In genomic region chr7:7653568-7654187, GRCh38 we compare ENCODE assay signal across 8 cellular contexts. TPM values are rescaled to one million over a fixed set of nuclear protein-coding genes. Genes with fewer than 3 reads are reported as not detected.
DNase-seq lines count a peak whose midpoint lies in the region; ATAC-seq, FAIRE-seq and TF ChIP-seq lines count a peak whose summit lies in the region.

No MANE protein-coding gene starts in this region.

- H4K8ac ChIP-seq in mesenchymal stem cell (ENCODE audit: low read length), result no peak overlapping the region

- H2AK5ac ChIP-seq in mesenchymal stem cell (ENCODE audit: low read length, severe bottlenecking), result no peak overlapping the region

- DNase-seq in HTR-8/SVneo (ENCODE audit: insufficient read length, low spot score), result no peak
- DNase-seq in adrenal gland, result peak in 1 of 7 donors; percentile 5
- peak; percentile 26 for DNase-seq in mesenchymal stem cell
- DNase-seq in epidermal melanocyte (ENCODE audit: insufficient read length, low spot score), result no peak
- DNase-seq in NCI-H1105 treated with DMSO at 0.1 percent for 48 hours (lab: John Stamatoyannopoulos, UW), result no peak

- H3K79me1 ChIP-seq in mesenchymal stem cell (replicated peaks; ENCODE audit: low read length, poor library complexity, severe bottlenecking), result peaks cover 25% of the 10 kb centered on the region

- H3K14ac ChIP-seq in mesenchymal stem cell (ENCODE audit: low read length in 2 of 2), result no peak overlapping the region

- no peak overlapping the region for H2BK5ac ChIP-seq in mesenchymal stem cell (ENCODE audit: low read depth, low read length, poor library complexity, severe bottlenecking)

- peak; percentile 62 for FAIRE-seq in G401.6 (lab: Jason Lieb, UNC)
- FAIRE-seq in HTR-8/SVneo (lab: Jason Lieb, UNC), result peak; percentile 20

- no peak overlapping the region for H2AFZ ChIP-seq in mesenchymal stem cell (ENCODE audit: low read depth, low read length)

- H3K27me3 ChIP-seq in adrenal gland (no peaks in the 10 kb centered on the region), mesenchymal stem cell (ENCODE audit: control insufficient read depth in 1 of 2, insufficient read depth in 1 of 2, low read length in 2 of 2) (no peaks in the 10 kb centered on the region)

- H3K36me3 ChIP-seq in adrenal gland (replicated peaks in 1 of 2) (no peaks in the 10 kb centered on the region), mesenchymal stem cell (ENCODE audit: control insufficient read depth in 1 of 2, insufficient read depth in 2 of 2, low read depth in 1 of 2, low read length in 2 of 2) (no peaks in the 10 kb centered on the region)

- no peak overlapping the region for H2BK120ac ChIP-seq in mesenchymal stem cell (ENCODE audit: low read depth, low read length)

- no peak overlapping the region for H4K91ac ChIP-seq in mesenchymal stem cell (ENCODE audit: low read length)

- no peak overlapping the region for H3K18ac ChIP-seq in mesenchymal stem cell (ENCODE audit: low read depth in 1 of 2, low read length in 2 of 2)

- peak in 4 of 6 experiments; percentile 18 to 37 (median 34) for TF ChIP-seq CTCF in adrenal gland (IDR thresholded peaks at IDR 0.05)

- no peak overlapping the region for H2BK12ac ChIP-seq in mesenchymal stem cell (ENCODE audit: low read length in 2 of 2)

- H2BK15ac ChIP-seq in mesenchymal stem cell (ENCODE audit: low read depth, poor library complexity, severe bottlenecking), result no peak overlapping the region

- no peak overlapping the region for H3K23ac ChIP-seq in mesenchymal stem cell (ENCODE audit: low read length in 2 of 2)

- no peak overlapping the region for H3K9ac ChIP-seq in mesenchymal stem cell (ENCODE audit: low read length)

- no peak overlapping the region for H3K4me3 ChIP-seq in adrenal gland
- H3K4me3 ChIP-seq in mesenchymal stem cell (ENCODE audit: insufficient read depth in 1 of 2, low read depth in 1 of 2, low read length in 2 of 2), result no peak overlapping the region

- ATAC-seq in HG03571 (IDR thresholded peaks at IDR 0.05; ENCODE audit: unreplicated experiment), result no peak
- no peak for ATAC-seq in HG02981 (IDR thresholded peaks at IDR 0.05; ENCODE audit: unreplicated experiment)

- peaks cover 0 to 3% of the 10 kb centered on the region in 2 donors for H3K4me1 ChIP-seq in adrenal gland (replicated peaks in 1 of 2)
- no peaks in the 10 kb centered on the region for H3K4me1 ChIP-seq in mesenchymal stem cell (ENCODE audit: control insufficient read depth, insufficient read depth, low read depth, low read length)

- 70 to 89% (median 71%) methylated on average over 3 of the region's 3 CpGs for WGBS in adrenal gland, 4 donors
- WGBS in mesenchymal stem cell, result 37% methylated on average over 2 of the region's 3 CpGs

- TF ChIP-seq POLR2A in adrenal gland (IDR thresholded peaks at IDR 0.05), result no peak

- intact Hi-C loops in adrenal gland (cut with DNase I), result no loop called here

- no peak overlapping the region for H3K4ac ChIP-seq in mesenchymal stem cell (ENCODE audit: low read depth in 1 of 2, low read length in 2 of 2)

- H3K9me3 ChIP-seq in adrenal gland (replicated peaks in 1 of 3) (no peaks in the 10 kb centered on the region), mesenchymal stem cell (ENCODE audit: control insufficient read depth, low read length) (no peaks in the 10 kb centered on the region)

- H3K4me2 ChIP-seq in mesenchymal stem cell (ENCODE audit: low read length, poor library complexity, severe bottlenecking), result no peak overlapping the region

- H3K27ac ChIP-seq in adrenal gland (no peak overlapping the region), mesenchymal stem cell (ENCODE audit: low read length, poor library complexity, severe bottlenecking) (no peak overlapping the region)

RNA-seq across cellular contexts. Expression of gene UMAD1, which starts 13.1 kb away (rescaled TPM):
- 10 to 100 TPM; 16.7 to 77.4 (median 24.4) TPM for total RNA-seq in adrenal gland
- polyA plus RNA-seq in adrenal gland, result 10 to 100 TPM in 1 of 3 donors, 1 to 10 TPM in 2; 7.4 to 33.3 (median 9.0) TPM
- polyA plus RNA-seq in mesenchymal stem cell (2013, experiment 1 of 2), result 14.9 TPM
- polyA plus RNA-seq in mesenchymal stem cell (2013, experiment 2 of 2), result 14.5 TPM
